ENCODE assay signal across 8 cellular contexts in genomic region chr12:122449317-122449716, GRCh38. TPM values are rescaled to one million over a fixed set of nuclear protein-coding genes. Genes with fewer than 3 reads are reported as not detected.
DNase-seq lines count a peak whose midpoint lies in the region; ATAC-seq and TF ChIP-seq lines count a peak whose summit lies in the region.
"Had no signal": no experiment of that assay in that cellular context is flagged by ENCODE, and none has a peak within 500 bp of the region (broad histone marks: within the 10 kb centered on the region; RNA-seq: fewer than 3 reads in every experiment).

No MANE protein-coding gene starts in this region.

- DNase-seq in GM03348 (ENCODE audit: low spot score) (peak; percentile 26), MG63 (peak; percentile 46), astrocyte of the spinal cord (ENCODE audit: low read depth, low spot score) (peak; percentile 62), osteoblast (ENCODE audit: insufficient read length, low spot score, missing footprints) (peak; percentile 37), UCSD-AML1 (lab: John Stamatoyannopoulos, UW; ENCODE audit: unreplicated experiment) (no peak)
- no peak for DNase-seq in effector CD8-positive, alpha-beta T cell (lab: John Stamatoyannopoulos, UW)
- DNase-seq: NCI-H1417 had no signal

- in situ Hi-C loops in astrocyte of the spinal cord (cut with HindIII; ENCODE audit: low sequenced_read_pairs): no loop called here

- no peaks in the 10 kb centered on the region for H3K36me3 ChIP-seq in MG63
- no peaks in the 10 kb centered on the region for H3K36me3 ChIP-seq in osteoblast (ENCODE audit: insufficient read depth, low read length)

- no peak overlapping the region for H3K4me3 ChIP-seq in MG63
- H3K4me3 ChIP-seq in astrocyte of the spinal cord (ENCODE audit: low read depth, low read length): no peak overlapping the region
- H3K4me3 ChIP-seq in osteoblast (ENCODE audit: insufficient read depth, low read length): no peak overlapping the region

- no peaks in the 10 kb centered on the region for H4K20me1 ChIP-seq in osteoblast (ENCODE audit: insufficient read depth, low read length)

- ATAC-seq in HG03139 (IDR thresholded peaks at IDR 0.05; ENCODE audit: unreplicated experiment): no peak

- TF ChIP-seq CTCF in astrocyte of the spinal cord (IDR thresholded peaks at IDR 0.05; ENCODE audit: low read depth, low read length) (no peak), osteoblast (IDR thresholded peaks at IDR 0.05; ENCODE audit: extremely low read depth, low read depth, low read length) (no peak)

- no peaks in the 10 kb centered on the region for H3K27me3 ChIP-seq in MG63
- H3K27me3 ChIP-seq in osteoblast (ENCODE audit: insufficient read depth, low read length): no peaks in the 10 kb centered on the region

- H3K4me1 ChIP-seq in osteoblast (ENCODE audit: insufficient read depth, low read length): peaks cover 8% of the 10 kb centered on the region

- no peak overlapping the region for H3K4me2 ChIP-seq in osteoblast (ENCODE audit: insufficient read depth, low read length)

- H3K79me2 ChIP-seq in osteoblast (ENCODE audit: insufficient read depth, low read length): no peaks in the 10 kb centered on the region

- no peak overlapping the region for H3K27ac ChIP-seq in osteoblast (ENCODE audit: low read depth, low read length)

- no peak overlapping the region for H2AFZ ChIP-seq in osteoblast (ENCODE audit: low read length)

- H3K9me3 ChIP-seq in MG63 (no peaks in the 10 kb centered on the region), osteoblast (ENCODE audit: low read depth, low read length) (no peaks in the 10 kb centered on the region)

RNA-seq across cellular contexts. Expression of gene CLIP1, which starts 26.8 kb away (rescaled TPM):
- total RNA-seq in MG63 (2014; rRNA removed; shearing (Covaris generic); ENCODE audit: low replicate concordance): 23.9 and 75.3 TPM in 2 replicates
- 90.8 and 103 TPM in 2 replicates for total RNA-seq in osteoblast

RNA-seq across cellular contexts. Expression of gene ZCCHC8, which starts 51.4 kb away (rescaled TPM):
- 8.5 and 11.0 TPM in 2 replicates for total RNA-seq in MG63 (2014; rRNA removed; shearing (Covaris generic); ENCODE audit: low replicate concordance)
- 18.9 and 22.8 TPM in 2 replicates for total RNA-seq in osteoblast

Comparison
In these comparisons a context has a peak if more than half of its experiments do, and no peak if none do; other contexts are left out.
1. DNase-seq: peak in GM03348 (single experiment), MG63 (single experiment), astrocyte of the spinal cord (single experiment) and osteoblast (single experiment); none in UCSD-AML1 (single experiment) and effector CD8-positive, alpha-beta T cell (single experiment).